In genomic region chr3:99601493-99601892, GRCh38 we compare ENCODE assay signal across 2 cellular contexts.
TF ChIP-seq lines count a peak whose summit lies in the region.

No MANE protein-coding gene starts in this region.

TF ChIP-seq in H1, 55 proteins besides CTCF, POLR2A, EP300 and RAD21 (continued from another document):
- TF ChIP-seq TAF7 (optimal IDR thresholded peaks at IDR 0.05; ENCODE audit: borderline replicate concordance, low read depth, low read length) (no peak), JUND (IDR thresholded peaks at IDR 0.05; ENCODE audit: low read length) (no peak), HDAC6 (IDR thresholded peaks at IDR 0.05; ENCODE audit: low read depth, low read length) (no peak), SP1 (IDR thresholded peaks at IDR 0.05; ENCODE audit: low read depth, low read length) (no peak), TEAD4 (IDR thresholded peaks at IDR 0.05; ENCODE audit: low read depth, low read length) (no peak), MAFK (IDR thresholded peaks at IDR 0.05; ENCODE audit: low read depth, low read length) (no peak), PHF8 (conservative IDR thresholded peaks at IDR 0.05; ENCODE audit: low read depth, low read length) (no peak), CEBPB (IDR thresholded peaks at IDR 0.05; ENCODE audit: low read depth, low read length) (no peak), RXRA (IDR thresholded peaks at IDR 0.05; ENCODE audit: insufficient read depth, low read depth, low read length) (no peak), SIRT6 (IDR thresholded peaks at IDR 0.05; ENCODE audit: low read length) (no peak), EGR1 (IDR thresholded peaks at IDR 0.05; ENCODE audit: borderline replicate concordance, low read depth, low read length) (no peak)
- TF ChIP-seq, protein P1, sequence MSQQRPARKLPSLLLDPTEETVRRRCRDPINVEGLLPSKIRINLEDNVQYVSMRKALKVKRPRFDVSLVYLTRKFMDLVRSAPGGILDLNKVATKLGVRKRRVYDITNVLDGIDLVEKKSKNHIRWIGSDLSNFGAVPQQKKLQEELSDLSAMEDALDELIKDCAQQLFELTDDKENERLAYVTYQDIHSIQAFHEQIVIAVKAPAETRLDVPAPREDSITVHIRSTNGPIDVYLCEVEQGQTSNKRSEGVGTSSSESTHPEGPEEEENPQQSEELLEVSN (IDR thresholded peaks at IDR 0.05), result no peak
- TF ChIP-seq, protein P2, sequence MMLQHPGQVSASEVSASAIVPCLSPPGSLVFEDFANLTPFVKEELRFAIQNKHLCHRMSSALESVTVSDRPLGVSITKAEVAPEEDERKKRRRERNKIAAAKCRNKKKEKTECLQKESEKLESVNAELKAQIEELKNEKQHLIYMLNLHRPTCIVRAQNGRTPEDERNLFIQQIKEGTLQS (IDR thresholded peaks at IDR 0.05; ENCODE audit: insufficient read depth, low read depth, low read length), result no peak

TF ChIP-seq in HEK293T, 16 proteins besides CTCF, POLR2A, EP300 and RAD21:
- no peak for TF ChIP-seq PKNOX1 (IDR thresholded peaks at IDR 0.05)
